In genomic region chr10:28382520-28383269, GRCh38 we compare ENCODE assay signal across 11 cellular contexts.
DNase-seq lines count a peak whose midpoint lies in the region; ATAC-seq and TF ChIP-seq lines count a peak whose summit lies in the region.
"Had no signal": no experiment of that assay in that cellular context is flagged by ENCODE, and none has a peak within 500 bp of the region (broad histone marks: within the 10 kb centered on the region; RNA-seq: fewer than 3 reads in every experiment).

No MANE protein-coding gene starts in this region.

- peak; percentile 85 for ATAC-seq in esophagus mucosa

- H3K27ac ChIP-seq in uterus: no peak overlapping the region
- H3K27ac ChIP-seq: cardiac muscle cell, VCaP had no signal

- H3K9me3 Mint-ChIP-seq in osteocyte (ENCODE audit: unreplicated experiment): no peaks in the 10 kb centered on the region
- H3K9me3 Mint-ChIP-seq: naive B cell had no signal

- no peak for TF ChIP-seq CTCF in osteocyte (IDR thresholded peaks at IDR 0.05)
- no peak for TF ChIP-seq CTCF in uterus (IDR thresholded peaks at IDR 0.05)

- H3K4me3 ChIP-seq in uterus: no peak overlapping the region
- H3K4me3 ChIP-seq: cardiac muscle cell had no signal

- no peaks in the 10 kb centered on the region for H3K36me3 Mint-ChIP-seq in osteocyte (ENCODE audit: unreplicated experiment)
- H3K36me3 Mint-ChIP-seq: naive B cell had no signal

- peak overlapping the region; percentile 5 for H3K27ac Mint-ChIP-seq in osteocyte (ENCODE audit: unreplicated experiment)
- H3K27ac Mint-ChIP-seq: naive B cell had no signal

- peak; percentile 63 for DNase-seq in EL
- DNase-seq in NCI-H82 treated with DMSO at 0.1 percent for 48 hours (lab: John Stamatoyannopoulos, UW; ENCODE audit: unreplicated experiment): peak; percentile 83
- no peak for DNase-seq in osteocyte (ENCODE audit: extremely low spot score, unreplicated experiment)
- no peak for DNase-seq in NCI-H1105 (lab: John Stamatoyannopoulos, UW)
- no peak for DNase-seq in T1000 (lab: John Stamatoyannopoulos, UW)
- DNase-seq in uterus: no peak
- no peak for DNase-seq in GDM1 (lab: John Stamatoyannopoulos, UW)

- no peaks in the 10 kb centered on the region for H3K27me3 ChIP-seq in uterus
- H3K27me3 ChIP-seq: cardiac muscle cell had no signal

- H3K36me3 ChIP-seq in uterus: no peaks in the 10 kb centered on the region
- H3K36me3 ChIP-seq: cardiac muscle cell had no signal

- intact Hi-C loops in uterus (cut with DNase I; ENCODE audit: low total_unique reads): loop anchor here (5.0 kb wide), 1 partner anchor 130 kb away; no protein-coding TSS in a partner anchor

- no peaks in the 10 kb centered on the region for H3K27me3 Mint-ChIP-seq in osteocyte (ENCODE audit: unreplicated experiment)

- TF ChIP-seq POLR2A in uterus (IDR thresholded peaks at IDR 0.05): no peak

- H3K4me3 Mint-ChIP-seq in osteocyte (ENCODE audit: unreplicated experiment): no peak overlapping the region
- H3K4me3 Mint-ChIP-seq: naive B cell had no signal

- H3K4me1 Mint-ChIP-seq in osteocyte (ENCODE audit: unreplicated experiment): peaks cover 12% of the 10 kb centered on the region

- H3K4me1 ChIP-seq in uterus: no peaks in the 10 kb centered on the region

- H3K9me3 ChIP-seq in uterus: no peaks in the 10 kb centered on the region

Comparison
In these comparisons a context has a peak if more than half of its experiments do, and no peak if none do; other contexts are left out.
1. DNase-seq: peak in EL (single experiment) and NCI-H82 treated with DMSO at 0.1 percent for 48 hours (single experiment); none in osteocyte (single experiment), NCI-H1105 (single experiment), T1000 (single experiment), uterus (0 of 2) and GDM1 (single experiment).